ENCODE assay signal across 26 cellular contexts in genomic region chr12:127670294-127670693, GRCh38.
"Had no signal": no experiment of that assay in that cellular context is flagged by ENCODE, and none has a peak within 500 bp of the region (broad histone marks: within the 10 kb centered on the region; RNA-seq: fewer than 3 reads in every experiment).

No MANE protein-coding gene starts in this region.

- H3K4me1 Mint-ChIP-seq: immature natural killer cell, naive B cell had no signal

- H3K4me3 ChIP-seq: coronary artery, dorsolateral prefrontal cortex, gastroesophageal sphincter, heart left ventricle, hepatocyte, left lung, lower lobe of right lung, mucosa of descending colon had no signal

- H3K27ac ChIP-seq: coronary artery, dorsolateral prefrontal cortex, epithelial cell of prostate, foreskin keratinocyte, gastroesophageal sphincter, heart left ventricle, hepatocyte, left lung, lower lobe of right lung had no signal

- H3K9me3 ChIP-seq: gastroesophageal sphincter, heart left ventricle, left lung, lower lobe of right lung, mucosa of descending colon had no signal

- H3K27me3 ChIP-seq: dorsolateral prefrontal cortex, foreskin keratinocyte, hepatocyte, left lung had no signal

- H3K9me3 Mint-ChIP-seq: mesothelial cell of epicardium had no signal

- H3K36me3 Mint-ChIP-seq: immature natural killer cell, mesothelial cell of epicardium, naive B cell had no signal

- DNase-seq: dermis blood vessel endothelial cell; effector CD4-positive, alpha-beta T cell; effector memory CD4-positive, alpha-beta T cell; erythroblast; foreskin keratinocyte; heart left ventricle; hypothalamus; immature natural killer cell; left cardiac atrium; left lung; left ventricle myocardium superior; lower lobe of right lung; mesenchymal stem cell; mucosa of descending colon; naive B cell had no signal

- H3K4me2 ChIP-seq: hepatocyte had no signal

- H3K79me2 ChIP-seq: hepatocyte had no signal

- H3K4me3 Mint-ChIP-seq: immature natural killer cell, mesothelial cell of epicardium, naive B cell had no signal

- H3K36me3 ChIP-seq: gastroesophageal sphincter, heart left ventricle, left lung, lower lobe of right lung had no signal

- H3K4me1 ChIP-seq: foreskin keratinocyte, gastroesophageal sphincter, heart left ventricle, left lung, lower lobe of right lung had no signal

- H2AFZ ChIP-seq: hepatocyte had no signal

- ATAC-seq: esophagus mucosa, foreskin keratinocyte, gastroesophageal sphincter, heart left ventricle, left cardiac atrium, left lung, left ventricle myocardium superior, lower lobe of right lung, mucosa of descending colon had no signal

- H3K27ac Mint-ChIP-seq: mesothelial cell of epicardium, naive B cell had no signal

- FAIRE-seq: colon, endometrium, frontal cortex, keratinocyte had no signal

- H3K27me3 Mint-ChIP-seq: naive B cell had no signal
